ENCODE assay signal across 17 cellular contexts in genomic region chr9:110213413-110214044, GRCh38. TPM values are rescaled to one million over a fixed set of nuclear protein-coding genes. Genes with fewer than 3 reads are reported as not detected.
"Had no signal": no experiment of that assay in that cellular context is flagged by ENCODE, and none has a peak within 500 bp of the region (broad histone marks: within the 10 kb centered on the region; RNA-seq: fewer than 3 reads in every experiment).

No MANE protein-coding gene starts in this region.

- FAIRE-seq: frontal cortex, islet of Langerhans had no signal

- H3K9me3 Mint-ChIP-seq: stimulated activated naive CD8-positive, alpha-beta T cell treated with anti-CD3 and anti-CD28 coated beads, Interleukin-15, Interleukin-2, amounts not matched to agents 100 ng/mL and 50 ng/mL, for 24 hours had no signal

- H3K27me3 ChIP-seq: heart left ventricle had no signal

- H3K4me3 ChIP-seq: heart left ventricle, thoracic aorta had no signal

- H3K36me3 ChIP-seq: heart left ventricle, thoracic aorta had no signal

- H3K4me1 Mint-ChIP-seq: nephron had no signal

- H3K9me3 ChIP-seq: thoracic aorta had no signal

- H3K36me3 Mint-ChIP-seq: activated naive CD8-positive, alpha-beta T cell had no signal

- H3K27ac ChIP-seq: heart left ventricle, thoracic aorta had no signal

- H3K4me3 Mint-ChIP-seq: activated naive CD8-positive, alpha-beta T cell; nephron; stimulated activated naive CD8-positive, alpha-beta T cell treated with anti-CD3 and anti-CD28 coated beads, Interleukin-15, Interleukin-2, amounts not matched to agents 100 ng/mL and 50 ng/mL, for 24 hours had no signal

- ATAC-seq: activated CD4-positive, CD25-positive, alpha-beta regulatory T cell treated with anti-CD3 and anti-CD28 coated beads, Interleukin-2, amount 50 U/mL, for 24 hours; heart left ventricle had no signal

- DNase-seq: activated CD4-positive, alpha-beta T cell treated with anti-CD3 and anti-CD28 coated beads, Interleukin-2, amount 50 U/mL, for 4 hours; activated effector memory CD4-positive, alpha-beta T cell treated with Interleukin-2 at 50 U/mL for 16 hours; activated T-cell treated with anti-CD3 and anti-CD28 coated beads, Interleukin-2, amount 50 U/mL, for 1 hour; amygdala; heart left ventricle; occipital lobe; SIG-M5; stimulated activated CD4-positive, alpha-beta T cell treated with anti-CD3 and anti-CD28 coated beads, Interleukin-4, amount 100 ng/mL, for 24 hours had no signal

- H3K27me3 Mint-ChIP-seq: stimulated activated naive CD8-positive, alpha-beta T cell treated with anti-CD3 and anti-CD28 coated beads, Interleukin-15, Interleukin-2, amounts not matched to agents 100 ng/mL and 50 ng/mL, for 24 hours had no signal

- H3K27ac Mint-ChIP-seq: activated naive CD8-positive, alpha-beta T cell; nephron; stimulated activated naive CD8-positive, alpha-beta T cell treated with anti-CD3 and anti-CD28 coated beads, Interleukin-15, Interleukin-2, amounts not matched to agents 100 ng/mL and 50 ng/mL, for 24 hours had no signal

RNA-seq across cellular contexts. Expression of gene C9orf152, which starts 5.6 kb away (rescaled TPM):
- total RNA-seq: chondrocyte; frontal cortex; heart left ventricle; occipital lobe; T-helper 2 cell treated with Interferon-gamma antibody and Interleukin-4, amounts not matched to agents 100 ng/mL and 5 ng/mL, for 36 hours had no signal
- polyA plus RNA-seq: heart left ventricle had no signal
